23 cellular contexts compared by ENCODE assay signal in genomic region chr2:233803292-233803911, GRCh38. TPM values are rescaled to one million over a fixed set of nuclear protein-coding genes. Genes with fewer than 3 reads are reported as not detected.
A peak's percentile ranks its signal among the peaks of the same experiment; 100 is the strongest.
DNase-seq lines count a peak whose midpoint lies in the region; ATAC-seq and TF ChIP-seq lines count a peak whose summit lies in the region.
"Had no signal": no experiment of that assay in that cellular context is flagged by ENCODE, and none has a peak within 500 bp of the region (broad histone marks: within the 10 kb centered on the region; RNA-seq: fewer than 3 reads in every experiment).

No MANE protein-coding gene starts in this region.

- no peak for TF ChIP-seq EP300 in gastroesophageal sphincter (IDR thresholded peaks at IDR 0.05)

- H3K27ac Mint-ChIP-seq in activated naive CD4-positive, alpha-beta T cell treated with anti-CD3 and anti-CD28 coated beads, Interleukin-2, amount 10 ng/mL, durations not matched to agents 7 days and 5 days, result no peak overlapping the region
- H3K27ac Mint-ChIP-seq in osteocyte (ENCODE audit: unreplicated experiment), result no peak overlapping the region

- CTCF ChIA-PET in activated naive CD4-positive, alpha-beta T cell treated with anti-CD3 and anti-CD28 coated beads, Interleukin-2, amount 10 ng/mL, durations not matched to agents 7 days and 5 days (lab: Charles Lee), result no interaction called here

- peaks cover 32% of the 10 kb centered on the region for H3K27me3 Mint-ChIP-seq in activated naive CD4-positive, alpha-beta T cell treated with anti-CD3 and anti-CD28 coated beads, Interleukin-2, amount 10 ng/mL, durations not matched to agents 7 days and 5 days
- peaks cover 39% of the 10 kb centered on the region for H3K27me3 Mint-ChIP-seq in osteocyte (ENCODE audit: unreplicated experiment)

- no peak for ATAC-seq in gastroesophageal sphincter
- ATAC-seq: Right ventricle myocardium inferior had no signal

- H3K27ac ChIP-seq in coronary artery (no peak overlapping the region), gastroesophageal sphincter (no peak overlapping the region)
- H3K27ac ChIP-seq: PC-9, SJCRH30 had no signal

- H3K4me3 ChIP-seq in coronary artery, result no peak overlapping the region
- no peak overlapping the region for H3K4me3 ChIP-seq in gastroesophageal sphincter
- H3K4me3 ChIP-seq: MG63, PC-9, SJCRH30 had no signal

- no peaks in the 10 kb centered on the region for H3K9me3 Mint-ChIP-seq in activated naive CD4-positive, alpha-beta T cell treated with anti-CD3 and anti-CD28 coated beads, Interleukin-2, amount 10 ng/mL, durations not matched to agents 7 days and 5 days
- H3K9me3 Mint-ChIP-seq in osteocyte (ENCODE audit: unreplicated experiment), result peaks cover 3% of the 10 kb centered on the region
- H3K9me3 Mint-ChIP-seq: CD4-positive, alpha-beta memory T cell had no signal

- H3K36me3 ChIP-seq in gastroesophageal sphincter, result no peaks in the 10 kb centered on the region
- H3K36me3 ChIP-seq: MG63, SJCRH30 had no signal

- DNase-seq in activated naive CD4-positive, alpha-beta T cell treated with anti-CD3 and anti-CD28 coated beads, Interleukin-2, amount 10 ng/mL, durations not matched to agents 7 days and 5 days, result peak; percentile 7
- no peak for DNase-seq in activated naive CD4-positive, alpha-beta T cell treated with anti-CD3 and anti-CD28 coated beads, Interleukin-2, amount 50 U/mL, for 16 hours
- DNase-seq in coronary artery (ENCODE audit: low spot score) (peak; percentile 55), osteocyte (ENCODE audit: extremely low spot score, unreplicated experiment) (peak; percentile 65), HUDEP-2 (lab: John Stamatoyannopoulos, UW; ENCODE audit: unreplicated experiment in 76 of 76) (no peak)
- DNase-seq in stimulated activated CD4-positive, alpha-beta T cell treated with anti-CD3 and anti-CD28 coated beads, Interleukin-4, amount 100 ng/mL, for 24 hours, result no peak
- DNase-seq: C1 segment of cervical spinal cord; CD4-positive, alpha-beta memory T cell; COR-L47; DMS53; IMR-90; KG1; MG63; NCI-H2029; NCI-H526 treated with DMSO at 0.1 percent for 48 hours; PC-9; SJCRH30 had no signal

- H3K36me3 Mint-ChIP-seq in activated naive CD4-positive, alpha-beta T cell treated with anti-CD3 and anti-CD28 coated beads, Interleukin-2, amount 10 ng/mL, durations not matched to agents 7 days and 5 days, result no peaks in the 10 kb centered on the region
- H3K36me3 Mint-ChIP-seq in osteocyte (ENCODE audit: unreplicated experiment), result no peaks in the 10 kb centered on the region
- H3K36me3 Mint-ChIP-seq: CD4-positive, alpha-beta memory T cell had no signal

- no peaks in the 10 kb centered on the region for H3K4me1 Mint-ChIP-seq in activated naive CD4-positive, alpha-beta T cell treated with anti-CD3 and anti-CD28 coated beads, Interleukin-2, amount 10 ng/mL, durations not matched to agents 7 days and 5 days
- H3K4me1 Mint-ChIP-seq in osteocyte (ENCODE audit: unreplicated experiment), result no peaks in the 10 kb centered on the region
- H3K4me1 Mint-ChIP-seq: CD4-positive, alpha-beta memory T cell had no signal

- H3K4me3 Mint-ChIP-seq in activated naive CD4-positive, alpha-beta T cell treated with anti-CD3 and anti-CD28 coated beads, Interleukin-2, amount 10 ng/mL, durations not matched to agents 7 days and 5 days, result no peak overlapping the region
- H3K4me3 Mint-ChIP-seq in osteocyte (ENCODE audit: unreplicated experiment), result no peak overlapping the region
- H3K4me3 Mint-ChIP-seq: CD4-positive, alpha-beta memory T cell had no signal

- H3K9me3 ChIP-seq in gastroesophageal sphincter, result no peaks in the 10 kb centered on the region
- H3K9me3 ChIP-seq: MG63, SJCRH30 had no signal

- no peaks in the 10 kb centered on the region for H3K4me1 ChIP-seq in gastroesophageal sphincter
- H3K4me1 ChIP-seq: SJCRH30 had no signal

- no peak for TF ChIP-seq POLR2A in gastroesophageal sphincter (IDR thresholded peaks at IDR 0.05)

- TF ChIP-seq CTCF in coronary artery (IDR thresholded peaks at IDR 0.05), result no peak
- no peak for TF ChIP-seq CTCF in osteocyte (IDR thresholded peaks at IDR 0.05)
- no peak for TF ChIP-seq CTCF in gastroesophageal sphincter (IDR thresholded peaks at IDR 0.05)

- no CpG with 5 or more reads among the region's 2 CpGs for WGBS in gastroesophageal sphincter (ENCODE audit: low coverage in 1 of 2), 2 donors

- H3K27me3 ChIP-seq in gastroesophageal sphincter, result peaks cover 24% of the 10 kb centered on the region
- H3K27me3 ChIP-seq: MG63, SJCRH30 had no signal

RNA-seq across cellular contexts. Expression of gene MROH2A, which starts 25.3 kb away (rescaled TPM):
- not detected in 2 replicates for total RNA-seq in osteocyte
- not detected for total RNA-seq in gastroesophageal sphincter
- total RNA-seq: CD4-positive, alpha-beta memory T cell; G401; IMR-90; NCI-H460; Right ventricle myocardium inferior; RPMI7951; SJCRH30 had no signal

RNA-seq across cellular contexts. Expression of gene UGT1A1, which starts 43.3 kb away (rescaled TPM):
- total RNA-seq in osteocyte (not detected in 2 replicates), gastroesophageal sphincter (under 1 TPM in 1 of 4 donors, not detected in 3; 0.94 TPM)
- total RNA-seq: A673; CD4-positive, alpha-beta memory T cell; G401; IMR-90; NCI-H460; Right ventricle myocardium inferior; RPMI7951; SJCRH30 had no signal

RNA-seq across cellular contexts. Expression of gene HJURP, which starts 50.9 kb away (rescaled TPM):
- total RNA-seq in osteocyte, result 7.7 and 7.9 TPM in 2 replicates
- 1 to 10 TPM in 2 of 4 donors, under 1 TPM in 1, not detected in 1; 0.15 to 3.1 (median 2.5) TPM for total RNA-seq in gastroesophageal sphincter

Comparison
In these comparisons a context has a peak if more than half of its experiments do, and no peak if none do; other contexts are left out.
1. DNase-seq: peak in activated naive CD4-positive, alpha-beta T cell treated with anti-CD3 and anti-CD28 coated beads, Interleukin-2, amount 10 ng/mL, durations not matched to agents 7 days and 5 days (single experiment), coronary artery (single experiment) and osteocyte (single experiment); none in activated naive CD4-positive, alpha-beta T cell treated with anti-CD3 and anti-CD28 coated beads, Interleukin-2, amount 50 U/mL, for 16 hours (single experiment), stimulated activated CD4-positive, alpha-beta T cell treated with anti-CD3 and anti-CD28 coated beads, Interleukin-4, amount 100 ng/mL, for 24 hours (single experiment) and HUDEP-2 (0 of 76).